14 cellular contexts compared by ENCODE assay signal in the genomic region with DNA sequence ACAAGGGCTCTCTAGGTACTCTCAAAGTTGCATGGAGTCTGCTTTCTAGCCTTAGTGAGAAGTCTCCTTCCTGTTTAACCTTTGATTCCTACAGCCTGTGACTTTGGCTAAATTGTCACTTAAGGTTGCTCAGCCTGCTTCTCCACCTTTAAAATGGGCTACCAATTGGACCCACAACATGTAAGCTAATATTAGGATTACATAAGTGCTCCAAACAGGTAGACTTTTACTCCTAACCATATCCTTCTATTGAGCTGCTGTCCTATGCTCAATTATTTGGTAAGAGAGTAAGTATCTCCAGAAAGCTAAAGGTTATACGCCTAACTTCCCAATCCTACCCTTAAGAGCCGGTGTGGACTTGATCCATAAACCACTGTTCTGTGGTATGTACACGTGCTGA. TPM values are rescaled to one million over a fixed set of nuclear protein-coding genes. Genes with fewer than 3 reads are reported as not detected.
DNase-seq lines count a peak whose midpoint lies in the region; ATAC-seq, FAIRE-seq and TF ChIP-seq lines count a peak whose summit lies in the region.
"Had no signal": no experiment of that assay in that cellular context is flagged by ENCODE, and none has a peak within 500 bp of the region (broad histone marks: within the 10 kb centered on the region; RNA-seq: fewer than 3 reads in every experiment).

No MANE protein-coding gene starts in this region.

- CTCF ChIA-PET in A549 (lab: Yijun Ruan, JAX), result interaction anchor here (0.7 kb wide), 1 partner anchor 18 kb away, joined by 3 read pairs; no protein-coding TSS in a partner anchor

- intact Hi-C loops in heart left ventricle (cut with DNase I) (no loop called here), vagina (cut with DNase I) (no loop called here)

- H3K36me3 ChIP-seq in DND-41 (ENCODE audit: insufficient read depth, low read length) (peaks cover 65% of the 10 kb centered on the region), OCI-LY1 (ENCODE audit: insufficient read depth, low read length) (peaks cover 57% of the 10 kb centered on the region), heart left ventricle (peaks cover 0 to 43% (median 35%) of the 10 kb centered on the region in 9 donors), vagina (peaks cover 0 to 32% of the 10 kb centered on the region in 2 donors)
- H3K36me3 ChIP-seq: neutrophil had no signal

- peak overlapping the region; percentile 97 for H3K27ac Mint-ChIP-seq in activated naive CD8-positive, alpha-beta T cell treated with anti-CD3 and anti-CD28 coated beads, Interleukin-2, amount 50 U/mL, for 24 hours

- no peak for TF ChIP-seq EP300 in A549 (IDR thresholded peaks at IDR 0.05)

- no peaks in the 10 kb centered on the region for H3K27me3 ChIP-seq in DND-41 (ENCODE audit: insufficient read depth, low read length, poor library complexity)
- H3K27me3 ChIP-seq in OCI-LY1 (ENCODE audit: insufficient read depth, low read length), result no peaks in the 10 kb centered on the region
- H3K27me3 ChIP-seq in heart left ventricle, result no peaks in the 10 kb centered on the region
- H3K27me3 ChIP-seq in vagina, result no peaks in the 10 kb centered on the region
- H3K27me3 ChIP-seq: neutrophil had no signal

- H3K36me3 Mint-ChIP-seq in activated naive CD8-positive, alpha-beta T cell treated with anti-CD3 and anti-CD28 coated beads, Interleukin-2, amount 50 U/mL, for 24 hours (ENCODE audit: low read depth), result peaks cover 62% of the 10 kb centered on the region

- no peak for FAIRE-seq in A549 (lab: Jason Lieb, UNC)

- H3K9me2 ChIP-seq in OCI-LY1 (ENCODE audit: low read depth, low read length), result no peaks in the 10 kb centered on the region

- H3K79me2 ChIP-seq in DND-41 (ENCODE audit: insufficient read depth, low read length) (peaks cover 80% of the 10 kb centered on the region), OCI-LY1 (ENCODE audit: insufficient read depth, low read length) (peaks cover 31% of the 10 kb centered on the region)

- H3K4me3 ChIP-seq in A549 (no peak overlapping the region; the same call in 2 of the 3 replicates), DND-41 (ENCODE audit: low read depth in 1 of 2, low read length in 2 of 2) (peak overlapping the region; percentile 57 to 97; a peak in 3 of 4 replicates), OCI-LY1 (ENCODE audit: low read depth, low read length, poor library complexity, severe bottlenecking) (peak overlapping the region; percentile 77), heart left ventricle (no peak overlapping the region), vagina (no peak overlapping the region)
- H3K4me3 ChIP-seq: left ventricle myocardium inferior had no signal

- H3F3A ChIP-seq in OCI-LY1 (ENCODE audit: insufficient read depth, low read length), result peaks cover 49% of the 10 kb centered on the region

- peak overlapping the region; percentile 96 for H3K4me3 Mint-ChIP-seq in activated naive CD8-positive, alpha-beta T cell treated with anti-CD3 and anti-CD28 coated beads, Interleukin-2, amount 50 U/mL, for 24 hours
- H3K4me3 Mint-ChIP-seq: CD14-positive monocyte had no signal

- DNase-seq in A549 (ENCODE audit: low read depth in 1 of 2, low spot score in 1 of 2) (no peak), DND-41 (no peak), heart left ventricle (no peak), vagina (ENCODE audit: extremely low spot score in 2 of 2) (no peak), SHP77 treated with DMSO at 0.1 percent for 48 hours (lab: John Stamatoyannopoulos, UW) (no peak)
- DNase-seq in activated naive CD8-positive, alpha-beta T cell treated with anti-CD3 and anti-CD28 coated beads, Interleukin-2, amount 50 U/mL, for 24 hours, result no peak
- DNase-seq: amniotic stem cell, left ventricle myocardium inferior, NCI-H2171 treated with DMSO at 0.1 percent for 48 hours, SW 1271 had no signal

- TF ChIP-seq POLR2A in A549 (IDR thresholded peaks at IDR 0.05; ENCODE audit: low read length), result no peak
- no peak for TF ChIP-seq POLR2A in heart left ventricle (IDR thresholded peaks at IDR 0.05)
- TF ChIP-seq POLR2A in vagina (IDR thresholded peaks at IDR 0.05), result no peak

- H4K20me1 ChIP-seq in DND-41 (ENCODE audit: insufficient read depth, low read length), result peaks cover 53% of the 10 kb centered on the region
- peaks cover 6% of the 10 kb centered on the region; the same call in 1 of the 2 replicates for H4K20me1 ChIP-seq in OCI-LY1 (ENCODE audit: insufficient read depth, low read length)

- H3K4me1 ChIP-seq in A549 (peaks cover 39% of the 10 kb centered on the region), DND-41 (ENCODE audit: insufficient read depth, low read length) (peaks cover 73% of the 10 kb centered on the region), OCI-LY1 (ENCODE audit: insufficient read depth, low read length, severe bottlenecking) (peaks cover 58% of the 10 kb centered on the region), heart left ventricle (peaks cover 0 to 45% (median 22%) of the 10 kb centered on the region in 12 donors), vagina (peaks cover 29% of the 10 kb centered on the region)

- H3K27ac ChIP-seq in A549 (no peak overlapping the region), DND-41 (ENCODE audit: low read length) (peak overlapping the region; percentile 34), OCI-LY1 (ENCODE audit: low read depth, low read length, poor library complexity, severe bottlenecking) (peak overlapping the region; percentile 90), heart left ventricle (no peak overlapping the region), vagina (no peak overlapping the region)
- H3K27ac ChIP-seq: left ventricle myocardium inferior, neutrophil had no signal

- WGBS in A549 (ENCODE audit: missing lambda C conversion rate), result 84% methylated on average over 3 of the region's 3 CpGs
- WGBS in heart left ventricle, 4 donors, result 49 to 84% (median 78%) methylated on average over 3 of the region's 3 CpGs

- H3K9me3 ChIP-seq in A549 (no peaks in the 10 kb centered on the region), DND-41 (ENCODE audit: insufficient read depth, low read length, severe bottlenecking) (no peaks in the 10 kb centered on the region), OCI-LY1 (ENCODE audit: low read length) (no peaks in the 10 kb centered on the region), heart left ventricle (no peaks in the 10 kb centered on the region), vagina (no peaks in the 10 kb centered on the region)
- H3K9me3 ChIP-seq: left ventricle myocardium inferior, neutrophil had no signal

- no peaks in the 10 kb centered on the region for H3K9me3 Mint-ChIP-seq in activated naive CD8-positive, alpha-beta T cell treated with anti-CD3 and anti-CD28 coated beads, Interleukin-2, amount 50 U/mL, for 24 hours
- H3K9me3 Mint-ChIP-seq: CD14-positive monocyte had no signal

- no peaks in the 10 kb centered on the region for H3K27me3 Mint-ChIP-seq in activated naive CD8-positive, alpha-beta T cell treated with anti-CD3 and anti-CD28 coated beads, Interleukin-2, amount 50 U/mL, for 24 hours

- ATAC-seq in A549 (no peak), DND-41 (ENCODE audit: insufficient read depth, low read depth) (no peak), HG03571 (IDR thresholded peaks at IDR 0.05; ENCODE audit: unreplicated experiment) (no peak), heart left ventricle (no peak)
- ATAC-seq in activated naive CD8-positive, alpha-beta T cell treated with anti-CD3 and anti-CD28 coated beads, Interleukin-2, amount 50 U/mL, for 24 hours, result no peak

- TF ChIP-seq RAD21 in A549 (conservative IDR thresholded peaks at IDR 0.05 in 1 of 2, IDR thresholded peaks at IDR 0.05 in 1 of 2), result no peak

- TF ChIP-seq CTCF in A549 (IDR thresholded peaks at IDR 0.05), result no peak
- TF ChIP-seq CTCF in DND-41 (IDR thresholded peaks at IDR 0.05; ENCODE audit: borderline replicate concordance, extremely low read depth, low read length, poor library complexity, severe bottlenecking), result no peak
- no peak for TF ChIP-seq CTCF in OCI-LY1 (IDR thresholded peaks at IDR 0.05; ENCODE audit: low read length)
- no peak for TF ChIP-seq CTCF in heart left ventricle (IDR thresholded peaks at IDR 0.05)
- no peak for TF ChIP-seq CTCF in vagina (IDR thresholded peaks at IDR 0.05)

- peak overlapping the region; percentile 89 for H3K4me2 ChIP-seq in A549
- peak overlapping the region; percentile 88 for H3K4me2 ChIP-seq in DND-41 (ENCODE audit: insufficient read depth, low read length)
- H3K4me2 ChIP-seq in OCI-LY1 (ENCODE audit: low read length), result peak overlapping the region; percentile 99

- peak overlapping the region; percentile 99 for H3K9ac ChIP-seq in DND-41 (ENCODE audit: low read depth, low read length)
- peak overlapping the region; percentile 88 for H3K9ac ChIP-seq in OCI-LY1 (ENCODE audit: low read length)

- H2AFZ ChIP-seq in DND-41 (ENCODE audit: low read depth, low read length), result no peak overlapping the region
- no peak overlapping the region for H2AFZ ChIP-seq in OCI-LY1 (ENCODE audit: low read length)

- POLR2A ChIA-PET in A549 (lab: Yijun Ruan, JAX), result interaction anchor here (2.3 kb wide), 1 partner anchor 10 kb away, joined by 9 read pairs; a partner anchor contains a TSS

- peaks cover 67% of the 10 kb centered on the region for H3K4me1 Mint-ChIP-seq in activated naive CD8-positive, alpha-beta T cell treated with anti-CD3 and anti-CD28 coated beads, Interleukin-2, amount 50 U/mL, for 24 hours

RNA-seq across cellular contexts. Expression of a gene that starts 2.9 kb away (rescaled TPM):
- polyA plus RNA-seq in A549 (2011; rRNA removed) (388 and 450 TPM in 2 replicates), A549 (2017; fragmentation: RNase III; extraction: RNeasy Plus Mini Kit Qiagen cat#74134 plus additional on column Dnase treatment) (431 to 445 TPM (median 440 TPM) in 3 replicates), heart left ventricle (10 to 100 TPM; 18.7 to 45.4 TPM)
- 552 and 561 TPM in 2 replicates for polyA plus RNA-seq in A549 (2012; cell fraction: cytosol; rRNA removed)
- polyA plus RNA-seq in A549 (2012; cell fraction: nucleus; rRNA removed), result 882 and 940 TPM in 2 replicates
- 260 and 279 TPM in 2 replicates for polyA minus RNA-seq in A549 (2011; rRNA and poly(A)+ RNA removed)
- total RNA-seq in heart left ventricle (10 to 100 TPM; 20.2 to 52.7 (median 22.9) TPM), vagina (42.2 TPM)

RNA-seq across cellular contexts. Expression of a gene that starts 4.0 kb away (rescaled TPM):
- 276 and 284 TPM in 2 replicates for polyA plus RNA-seq in A549 (2011; rRNA removed)
- polyA plus RNA-seq in A549 (2012; cell fraction: cytosol; rRNA removed), result 99.5 and 123 TPM in 2 replicates
- polyA plus RNA-seq in A549 (2012; cell fraction: nucleus; rRNA removed), result 27.3 and 47.4 TPM in 2 replicates
- 99.9 to 106 TPM (median 105 TPM) in 3 replicates for polyA plus RNA-seq in A549 (2017; fragmentation: RNase III; extraction: RNeasy Plus Mini Kit Qiagen cat#74134 plus additional on column Dnase treatment)
- 67.7 and 90.9 TPM in 2 replicates for polyA minus RNA-seq in A549 (2011; rRNA and poly(A)+ RNA removed)
- 10 to 100 TPM; 69.4 to 99.4 (median 82.0) TPM for total RNA-seq in heart left ventricle
- 100 to 1,000 TPM in 1 of 2 donors, 10 to 100 TPM in 1; 88.7 to 124 TPM for polyA plus RNA-seq in heart left ventricle
- 58.9 TPM for total RNA-seq in vagina

RNA-seq across cellular contexts. Expression of a gene that starts 9.9 kb away (rescaled TPM):
- 106 and 128 TPM in 2 replicates for polyA plus RNA-seq in A549 (2011; rRNA removed)
- polyA plus RNA-seq in A549 (2012; cell fraction: cytosol; rRNA removed), result 26.2 and 34.1 TPM in 2 replicates
- 13.9 and 27.4 TPM in 2 replicates for polyA plus RNA-seq in A549 (2012; cell fraction: nucleus; rRNA removed)
- 34.0 to 44.0 TPM (median 37.4 TPM) in 3 replicates for polyA plus RNA-seq in A549 (2017; fragmentation: RNase III; extraction: RNeasy Plus Mini Kit Qiagen cat#74134 plus additional on column Dnase treatment)
- polyA minus RNA-seq in A549 (2011; rRNA and poly(A)+ RNA removed), result 100 TPM in 2 replicates
- total RNA-seq in heart left ventricle, result 100 to 1,000 TPM in 1 of 9 donors, 10 to 100 TPM in 8; 64.5 to 105 (median 86.8) TPM
- 10 to 100 TPM; 22.5 to 24.9 TPM for polyA plus RNA-seq in heart left ventricle
- total RNA-seq in vagina, result 24.8 TPM

Comparison
In these comparisons a context has a peak if more than half of its experiments do, and no peak if none do; other contexts are left out.
1. H3K27ac ChIP-seq: peak in DND-41 (single experiment) and OCI-LY1 (single experiment); none in A549 (0 of 2), heart left ventricle (0 of 12) and vagina (single experiment).
2. H3K4me3 ChIP-seq: peak in DND-41 (2 of 2) and OCI-LY1 (single experiment); none in A549 (single experiment), heart left ventricle (0 of 12) and vagina (0 of 2).
3. Peak in every context shown above with its lines, with median percentiles within 50 percentile points of each other: H3K4me2 ChIP-seq.